ENCODE assay signal across 1 cellular context in the genomic region with DNA sequence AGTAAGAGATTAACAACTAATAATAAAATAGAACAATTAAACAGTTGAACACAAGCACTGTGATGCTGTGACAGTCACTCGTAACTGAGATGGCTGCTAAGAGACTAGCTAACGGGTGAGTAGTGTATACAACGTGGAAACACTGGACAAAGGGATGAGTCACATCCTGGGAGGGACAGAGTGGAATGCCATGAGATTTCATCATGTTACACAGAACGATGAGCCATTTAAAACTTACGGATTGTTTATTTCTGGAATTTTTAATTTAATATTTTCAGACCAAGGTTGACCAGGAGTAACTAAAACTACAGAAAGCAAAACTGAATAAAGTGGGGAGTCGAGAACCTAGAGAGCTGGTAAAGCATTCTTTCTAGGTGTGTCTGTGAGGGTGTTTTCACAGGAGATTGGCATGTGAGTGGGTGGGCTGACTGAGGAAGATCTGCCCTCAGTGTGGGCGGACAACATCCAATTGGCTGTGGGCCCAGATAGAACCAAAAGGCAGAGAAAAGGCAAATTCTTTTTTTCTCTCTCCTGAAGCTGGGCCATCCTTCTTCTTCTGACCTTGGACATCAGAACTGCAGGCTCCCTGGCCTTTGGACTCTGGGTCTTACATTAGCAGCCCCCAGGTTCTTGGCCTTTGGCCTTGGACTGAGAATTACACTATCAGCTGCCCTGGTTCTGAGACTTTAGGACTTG.
TF ChIP-seq lines count a peak whose summit lies in the region.

No MANE protein-coding gene starts in this region.

TF ChIP-seq in K562, 482 proteins besides CTCF, POLR2A, EP300 and RAD21 (continued from another document):
- TF ChIP-seq ELK1 (CRISPR knock-in tag; IDR thresholded peaks at IDR 0.05): no peak
- TF ChIP-seq ATF7 (IDR thresholded peaks at IDR 0.05): peak; percentile 88
- TF ChIP-seq, protein P1, sequence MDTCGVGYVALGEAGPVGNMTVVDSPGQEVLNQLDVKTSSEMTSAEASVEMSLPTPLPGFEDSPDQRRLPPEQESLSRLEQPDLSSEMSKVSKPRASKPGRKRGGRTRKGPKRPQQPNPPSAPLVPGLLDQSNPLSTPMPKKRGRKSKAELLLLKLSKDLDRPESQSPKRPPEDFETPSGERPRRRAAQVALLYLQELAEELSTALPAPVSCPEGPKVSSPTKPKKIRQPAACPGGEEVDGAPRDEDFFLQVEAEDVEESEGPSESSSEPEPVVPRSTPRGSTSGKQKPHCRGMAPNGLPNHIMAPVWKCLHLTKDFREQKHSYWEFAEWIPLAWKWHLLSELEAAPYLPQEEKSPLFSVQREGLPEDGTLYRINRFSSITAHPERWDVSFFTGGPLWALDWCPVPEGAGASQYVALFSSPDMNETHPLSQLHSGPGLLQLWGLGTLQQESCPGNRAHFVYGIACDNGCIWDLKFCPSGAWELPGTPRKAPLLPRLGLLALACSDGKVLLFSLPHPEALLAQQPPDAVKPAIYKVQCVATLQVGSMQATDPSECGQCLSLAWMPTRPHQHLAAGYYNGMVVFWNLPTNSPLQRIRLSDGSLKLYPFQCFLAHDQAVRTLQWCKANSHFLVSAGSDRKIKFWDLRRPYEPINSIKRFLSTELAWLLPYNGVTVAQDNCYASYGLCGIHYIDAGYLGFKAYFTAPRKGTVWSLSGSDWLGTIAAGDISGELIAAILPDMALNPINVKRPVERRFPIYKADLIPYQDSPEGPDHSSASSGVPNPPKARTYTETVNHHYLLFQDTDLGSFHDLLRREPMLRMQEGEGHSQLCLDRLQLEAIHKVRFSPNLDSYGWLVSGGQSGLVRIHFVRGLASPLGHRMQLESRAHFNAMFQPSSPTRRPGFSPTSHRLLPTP (IDR thresholded peaks at IDR 0.05; ENCODE audit: borderline replicate concordance, extremely low read depth, insufficient read length): no peak
- no peak for TF ChIP-seq NONO (IDR thresholded peaks at IDR 0.05; ENCODE audit: low read depth in 2 of 2, low read length in 1 of 2)
- peak; percentile 81; the same call in 1 of the 2 replicates for TF ChIP-seq LEF1 (IDR thresholded peaks at IDR 0.05)
- peak; percentile 49; the same call in 1 of the 2 replicates for TF ChIP-seq JUNB (CRISPR knock-in tag; conservative IDR thresholded peaks at IDR 0.05)
- TF ChIP-seq CHCHD3 (CRISPR knock-in tag; IDR thresholded peaks at IDR 0.05): no peak
- TF ChIP-seq FOXK2 (conservative IDR thresholded peaks at IDR 0.05 in 1 of 2, IDR thresholded peaks at IDR 0.05 in 1 of 2; ENCODE audit: low read depth in 2 of 2): peak; percentile 72 to 80; a peak in 3 of 4 replicates
- no peak for TF ChIP-seq MTF1 (CRISPR knock-in tag; IDR thresholded peaks at IDR 0.05; ENCODE audit: borderline replicate concordance)
- TF ChIP-seq ZNF274 (IDR thresholded peaks at IDR 0.05; ENCODE audit: borderline replicate concordance, low read depth, low read length): no peak
- TF ChIP-seq MEIS2 (IDR thresholded peaks at IDR 0.05; ENCODE audit: partially characterized antibody): peak; percentile 43
- TF ChIP-seq, protein P2, sequence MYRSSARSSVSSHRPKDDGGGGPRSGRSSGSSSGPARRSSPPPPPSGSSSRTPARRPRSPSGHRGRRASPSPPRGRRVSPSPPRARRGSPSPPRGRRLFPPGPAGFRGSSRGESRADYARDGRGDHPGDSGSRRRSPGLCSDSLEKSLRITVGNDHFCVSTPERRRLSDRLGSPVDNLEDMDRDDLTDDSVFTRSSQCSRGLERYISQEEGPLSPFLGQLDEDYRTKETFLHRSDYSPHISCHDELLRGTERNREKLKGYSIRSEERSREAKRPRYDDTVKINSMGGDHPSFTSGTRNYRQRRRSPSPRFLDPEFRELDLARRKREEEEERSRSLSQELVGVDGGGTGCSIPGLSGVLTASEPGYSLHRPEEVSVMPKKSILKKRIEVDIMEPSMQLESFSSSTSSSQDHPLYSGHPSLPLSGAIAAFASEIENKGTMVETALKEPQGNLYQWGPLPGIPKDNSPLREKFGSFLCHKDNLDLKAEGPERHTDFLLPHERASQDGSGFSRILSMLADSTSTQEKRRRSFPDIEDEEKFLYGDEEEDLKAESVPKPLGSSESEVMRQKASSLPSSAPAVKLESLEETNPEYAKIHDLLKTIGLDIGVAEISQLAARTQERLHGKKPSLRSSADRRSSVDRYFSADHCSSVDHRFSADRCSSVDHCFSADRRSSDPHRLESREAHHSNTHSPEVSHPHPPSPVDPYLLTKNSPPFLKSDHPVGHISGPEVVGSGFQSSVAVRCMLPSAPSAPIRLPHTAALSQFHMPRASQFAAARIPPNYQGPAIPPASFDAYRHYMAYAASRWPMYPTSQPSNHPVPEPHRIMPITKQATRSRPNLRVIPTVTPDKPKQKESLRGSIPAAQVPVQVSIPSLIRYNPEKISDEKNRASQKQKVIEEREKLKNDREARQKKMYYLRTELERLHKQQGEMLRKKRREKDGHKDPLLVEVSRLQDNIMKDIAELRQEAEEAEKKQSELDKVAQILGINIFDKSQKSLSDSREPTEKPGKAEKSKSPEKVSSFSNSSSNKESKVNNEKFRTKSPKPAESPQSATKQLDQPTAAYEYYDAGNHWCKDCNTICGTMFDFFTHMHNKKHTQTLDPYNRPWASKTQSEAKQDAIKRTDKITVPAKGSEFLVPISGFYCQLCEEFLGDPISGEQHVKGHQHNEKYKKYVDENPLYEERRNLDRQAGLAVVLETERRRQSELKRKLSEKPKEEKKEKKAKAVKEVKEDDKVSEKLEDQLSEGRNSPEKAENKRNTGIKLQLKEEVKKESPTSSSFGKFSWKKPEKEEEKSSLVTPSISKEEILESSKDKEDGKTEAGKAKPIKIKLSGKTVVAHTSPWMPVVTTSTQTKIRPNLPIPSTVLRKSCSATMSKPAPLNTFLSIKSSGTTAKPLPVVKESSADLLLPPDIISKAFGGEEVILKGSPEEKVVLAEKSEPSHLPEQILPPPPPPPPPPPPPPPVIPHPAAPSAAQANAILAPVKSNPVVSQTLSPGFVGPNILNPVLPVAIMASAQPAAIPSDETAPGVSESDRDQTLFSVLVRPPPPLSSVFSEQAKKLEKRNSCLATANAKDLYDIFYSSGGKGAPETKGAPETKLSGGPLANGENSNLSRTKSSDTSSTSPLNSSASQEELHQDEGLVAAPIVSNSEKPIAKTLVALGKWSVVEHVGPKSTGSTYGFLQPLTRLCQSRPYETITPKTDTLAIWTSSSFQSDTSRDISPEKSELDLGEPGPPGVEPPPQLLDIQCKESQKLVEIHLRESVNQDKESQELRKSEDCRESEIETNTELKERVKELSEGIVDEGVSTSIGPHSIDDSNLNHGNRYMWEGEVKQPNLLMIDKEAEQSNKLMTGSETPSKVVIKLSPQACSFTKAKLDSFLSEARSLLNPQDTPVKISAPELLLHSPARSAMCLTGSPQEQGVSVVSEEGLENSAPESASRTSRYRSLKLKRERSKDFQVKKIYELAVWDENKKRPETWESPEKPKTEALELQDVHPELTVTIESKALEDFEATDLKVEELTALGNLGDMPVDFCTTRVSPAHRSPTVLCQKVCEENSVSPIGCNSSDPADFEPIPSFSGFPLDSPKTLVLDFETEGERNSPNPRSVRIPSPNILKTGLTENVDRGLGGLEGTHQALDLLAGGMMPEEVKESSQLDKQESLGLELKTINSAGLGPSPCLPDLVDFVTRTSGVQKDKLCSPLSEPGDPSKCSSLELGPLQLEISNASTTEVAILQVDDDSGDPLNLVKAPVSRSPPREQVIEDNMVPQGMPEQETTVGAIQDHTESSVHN (IDR thresholded peaks at IDR 0.05; ENCODE audit: borderline replicate concordance in 1 of 2, low read depth in 1 of 2): peak in 1 of 2 experiments; percentile 71; a peak in 2 of 4 replicates
- TF ChIP-seq PHB (CRISPR knock-in tag; IDR thresholded peaks at IDR 0.05): no peak
- peak; percentile 91 for TF ChIP-seq CEBPG (CRISPR knock-in tag; IDR thresholded peaks at IDR 0.05)
- peak; percentile 86 to 98 for TF ChIP-seq CEBPG (tag; conservative IDR thresholded peaks at IDR 0.05 in 1 of 2, IDR thresholded peaks at IDR 0.05 in 1 of 2)
- TF ChIP-seq NRF1 (conservative IDR thresholded peaks at IDR 0.05 in 1 of 2, IDR thresholded peaks at IDR 0.05 in 1 of 2): 0 out of 4 replicates have a peak, but pooled peaks of 1 of the 2 experiments have one; percentile 20
- 0 out of 4 replicates have a peak, but pooled peaks of 1 of the 2 experiments have one; percentile 17 for TF ChIP-seq HDAC1 (IDR thresholded peaks at IDR 0.05)
- no peak for TF ChIP-seq LARP7 (IDR thresholded peaks at IDR 0.05)
- TF ChIP-seq POLR2AphosphoS2 (IDR thresholded peaks at IDR 0.05; ENCODE audit: low read length): no peak; the same call in 1 of the 2 replicates
- TF ChIP-seq, protein P3, sequence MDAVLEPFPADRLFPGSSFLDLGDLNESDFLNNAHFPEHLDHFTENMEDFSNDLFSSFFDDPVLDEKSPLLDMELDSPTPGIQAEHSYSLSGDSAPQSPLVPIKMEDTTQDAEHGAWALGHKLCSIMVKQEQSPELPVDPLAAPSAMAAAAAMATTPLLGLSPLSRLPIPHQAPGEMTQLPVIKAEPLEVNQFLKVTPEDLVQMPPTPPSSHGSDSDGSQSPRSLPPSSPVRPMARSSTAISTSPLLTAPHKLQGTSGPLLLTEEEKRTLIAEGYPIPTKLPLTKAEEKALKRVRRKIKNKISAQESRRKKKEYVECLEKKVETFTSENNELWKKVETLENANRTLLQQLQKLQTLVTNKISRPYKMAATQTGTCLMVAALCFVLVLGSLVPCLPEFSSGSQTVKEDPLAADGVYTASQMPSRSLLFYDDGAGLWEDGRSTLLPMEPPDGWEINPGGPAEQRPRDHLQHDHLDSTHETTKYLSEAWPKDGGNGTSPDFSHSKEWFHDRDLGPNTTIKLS (IDR thresholded peaks at IDR 0.05; ENCODE audit: borderline replicate concordance, low read depth): peak; percentile 78; the same call in 1 of the 2 replicates
- TF ChIP-seq EGR1 (conservative IDR thresholded peaks at IDR 0.05): peak; percentile 99
- peak; percentile 20 for TF ChIP-seq SMAD1 (IDR thresholded peaks at IDR 0.05; ENCODE audit: low read depth, low read length, partially characterized antibody)
- TF ChIP-seq BACH1 (tag; IDR thresholded peaks at IDR 0.05): peak; percentile 75; the same call in 1 of the 2 replicates
- peak; percentile 29 for TF ChIP-seq NFRKB (IDR thresholded peaks at IDR 0.05; ENCODE audit: low read depth)
- no peak for TF ChIP-seq BDP1 (IDR thresholded peaks at IDR 0.05; ENCODE audit: insufficient read depth, insufficient read length)
- TF ChIP-seq CEBPB (tag; IDR thresholded peaks at IDR 0.05): peak; percentile 82
- peak; percentile 59 for TF ChIP-seq ZNF644 (tag; IDR thresholded peaks at IDR 0.05; ENCODE audit: low read depth)
- no peak for TF ChIP-seq MXI1 (IDR thresholded peaks at IDR 0.05; ENCODE audit: low read depth, low read length)
- peak; percentile 99 for TF ChIP-seq ATF3 (IDR thresholded peaks at IDR 0.05)
- peak; percentile 63; the same call in 1 of the 2 replicates for TF ChIP-seq ATF3 (CRISPR knock-in tag; conservative IDR thresholded peaks at IDR 0.05)
- TF ChIP-seq ETV5 (CRISPR knock-in tag; IDR thresholded peaks at IDR 0.05; ENCODE audit: low read depth): peak; percentile 97
- TF ChIP-seq ZNF253 (CRISPR knock-in tag; conservative IDR thresholded peaks at IDR 0.05): no peak
- no peak for TF ChIP-seq SNRNP70 (optimal IDR thresholded peaks at IDR 0.05; ENCODE audit: low read depth, low read length)
- TF ChIP-seq FOXJ3 (CRISPR knock-in tag; IDR thresholded peaks at IDR 0.05): peak; percentile 55; the same call in 1 of the 2 replicates
- TF ChIP-seq ZBTB9 (CRISPR knock-in tag; IDR thresholded peaks at IDR 0.05): no peak
- TF ChIP-seq ZKSCAN8 (CRISPR knock-in tag; IDR thresholded peaks at IDR 0.05): peak; percentile 46; the same call in 1 of the 2 replicates
- TF ChIP-seq PPARD (CRISPR knock-in tag; IDR thresholded peaks at IDR 0.05): no peak
